ENCODE assay signal across 1 cellular context in the genomic region with DNA sequence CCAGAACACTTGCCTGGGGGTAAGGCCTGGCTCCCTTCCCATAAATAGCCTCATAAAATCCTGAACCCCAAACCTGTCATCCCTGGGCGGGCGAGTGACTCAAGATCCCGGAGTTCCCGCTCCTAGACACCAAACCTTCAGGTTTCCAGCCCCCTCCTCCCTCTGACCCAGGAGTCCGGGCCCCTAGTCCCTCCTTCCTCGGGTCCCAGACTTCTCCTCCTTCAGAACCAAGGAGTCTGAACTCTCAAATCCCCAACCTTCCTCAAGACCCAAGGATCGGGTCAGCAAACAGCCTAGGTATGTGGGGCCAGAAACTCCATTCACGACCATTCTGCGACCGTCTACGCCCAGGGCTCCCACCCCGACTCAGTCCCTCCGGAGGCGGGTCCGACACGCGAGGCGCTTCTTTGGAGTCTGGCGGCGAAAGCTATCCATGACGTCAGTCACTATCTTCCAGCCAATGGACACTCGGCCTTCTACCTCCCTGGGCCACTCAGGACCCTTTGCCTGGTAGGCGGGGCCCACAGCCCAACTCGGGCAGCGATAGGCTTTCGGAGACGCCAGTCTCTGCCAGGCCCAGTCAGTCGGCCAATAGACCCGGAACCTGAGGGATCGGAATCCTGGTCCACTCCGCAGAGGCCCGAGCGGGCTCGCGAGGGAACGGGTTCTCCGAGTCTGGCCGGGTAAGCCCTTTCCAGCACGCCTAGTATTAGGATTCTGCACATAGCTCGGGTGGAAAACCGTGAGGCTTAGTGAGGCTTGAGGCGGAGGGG.
TF ChIP-seq lines count a peak whose summit lies in the region.

No MANE protein-coding gene starts in this region.

TF ChIP-seq in HCT116, 20 proteins besides CTCF, POLR2A, EP300 and RAD21 (continued from another document):
- TF ChIP-seq, protein P1, sequence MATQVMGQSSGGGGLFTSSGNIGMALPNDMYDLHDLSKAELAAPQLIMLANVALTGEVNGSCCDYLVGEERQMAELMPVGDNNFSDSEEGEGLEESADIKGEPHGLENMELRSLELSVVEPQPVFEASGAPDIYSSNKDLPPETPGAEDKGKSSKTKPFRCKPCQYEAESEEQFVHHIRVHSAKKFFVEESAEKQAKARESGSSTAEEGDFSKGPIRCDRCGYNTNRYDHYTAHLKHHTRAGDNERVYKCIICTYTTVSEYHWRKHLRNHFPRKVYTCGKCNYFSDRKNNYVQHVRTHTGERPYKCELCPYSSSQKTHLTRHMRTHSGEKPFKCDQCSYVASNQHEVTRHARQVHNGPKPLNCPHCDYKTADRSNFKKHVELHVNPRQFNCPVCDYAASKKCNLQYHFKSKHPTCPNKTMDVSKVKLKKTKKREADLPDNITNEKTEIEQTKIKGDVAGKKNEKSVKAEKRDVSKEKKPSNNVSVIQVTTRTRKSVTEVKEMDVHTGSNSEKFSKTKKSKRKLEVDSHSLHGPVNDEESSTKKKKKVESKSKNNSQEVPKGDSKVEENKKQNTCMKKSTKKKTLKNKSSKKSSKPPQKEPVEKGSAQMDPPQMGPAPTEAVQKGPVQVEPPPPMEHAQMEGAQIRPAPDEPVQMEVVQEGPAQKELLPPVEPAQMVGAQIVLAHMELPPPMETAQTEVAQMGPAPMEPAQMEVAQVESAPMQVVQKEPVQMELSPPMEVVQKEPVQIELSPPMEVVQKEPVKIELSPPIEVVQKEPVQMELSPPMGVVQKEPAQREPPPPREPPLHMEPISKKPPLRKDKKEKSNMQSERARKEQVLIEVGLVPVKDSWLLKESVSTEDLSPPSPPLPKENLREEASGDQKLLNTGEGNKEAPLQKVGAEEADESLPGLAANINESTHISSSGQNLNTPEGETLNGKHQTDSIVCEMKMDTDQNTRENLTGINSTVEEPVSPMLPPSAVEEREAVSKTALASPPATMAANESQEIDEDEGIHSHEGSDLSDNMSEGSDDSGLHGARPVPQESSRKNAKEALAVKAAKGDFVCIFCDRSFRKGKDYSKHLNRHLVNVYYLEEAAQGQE (IDR thresholded peaks at IDR 0.05; ENCODE audit: low read depth), result no peak
- peak; percentile 99 for TF ChIP-seq SP1 (IDR thresholded peaks at IDR 0.05; ENCODE audit: low read depth)
- peak; percentile 55; the same call in 1 of the 2 replicates for TF ChIP-seq ZFX (IDR thresholded peaks at IDR 0.05)
- TF ChIP-seq POLR2AphosphoS5 (IDR thresholded peaks at IDR 0.05; ENCODE audit: low read depth, low read length), result peak; percentile 90
- TF ChIP-seq, protein P2, sequence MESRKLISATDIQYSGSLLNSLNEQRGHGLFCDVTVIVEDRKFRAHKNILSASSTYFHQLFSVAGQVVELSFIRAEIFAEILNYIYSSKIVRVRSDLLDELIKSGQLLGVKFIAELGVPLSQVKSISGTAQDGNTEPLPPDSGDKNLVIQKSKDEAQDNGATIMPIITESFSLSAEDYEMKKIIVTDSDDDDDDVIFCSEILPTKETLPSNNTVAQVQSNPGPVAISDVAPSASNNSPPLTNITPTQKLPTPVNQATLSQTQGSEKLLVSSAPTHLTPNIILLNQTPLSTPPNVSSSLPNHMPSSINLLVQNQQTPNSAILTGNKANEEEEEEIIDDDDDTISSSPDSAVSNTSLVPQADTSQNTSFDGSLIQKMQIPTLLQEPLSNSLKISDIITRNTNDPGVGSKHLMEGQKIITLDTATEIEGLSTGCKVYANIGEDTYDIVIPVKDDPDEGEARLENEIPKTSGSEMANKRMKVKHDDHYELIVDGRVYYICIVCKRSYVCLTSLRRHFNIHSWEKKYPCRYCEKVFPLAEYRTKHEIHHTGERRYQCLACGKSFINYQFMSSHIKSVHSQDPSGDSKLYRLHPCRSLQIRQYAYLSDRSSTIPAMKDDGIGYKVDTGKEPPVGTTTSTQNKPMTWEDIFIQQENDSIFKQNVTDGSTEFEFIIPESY (IDR thresholded peaks at IDR 0.05; ENCODE audit: extremely low read depth, insufficient replicate concordance, low read length), result no peak
TF ChIP-seq in HCT116: peak in this region for 4.
